Comparison of ENCODE assay signal across 14 cellular contexts in the genomic region with DNA sequence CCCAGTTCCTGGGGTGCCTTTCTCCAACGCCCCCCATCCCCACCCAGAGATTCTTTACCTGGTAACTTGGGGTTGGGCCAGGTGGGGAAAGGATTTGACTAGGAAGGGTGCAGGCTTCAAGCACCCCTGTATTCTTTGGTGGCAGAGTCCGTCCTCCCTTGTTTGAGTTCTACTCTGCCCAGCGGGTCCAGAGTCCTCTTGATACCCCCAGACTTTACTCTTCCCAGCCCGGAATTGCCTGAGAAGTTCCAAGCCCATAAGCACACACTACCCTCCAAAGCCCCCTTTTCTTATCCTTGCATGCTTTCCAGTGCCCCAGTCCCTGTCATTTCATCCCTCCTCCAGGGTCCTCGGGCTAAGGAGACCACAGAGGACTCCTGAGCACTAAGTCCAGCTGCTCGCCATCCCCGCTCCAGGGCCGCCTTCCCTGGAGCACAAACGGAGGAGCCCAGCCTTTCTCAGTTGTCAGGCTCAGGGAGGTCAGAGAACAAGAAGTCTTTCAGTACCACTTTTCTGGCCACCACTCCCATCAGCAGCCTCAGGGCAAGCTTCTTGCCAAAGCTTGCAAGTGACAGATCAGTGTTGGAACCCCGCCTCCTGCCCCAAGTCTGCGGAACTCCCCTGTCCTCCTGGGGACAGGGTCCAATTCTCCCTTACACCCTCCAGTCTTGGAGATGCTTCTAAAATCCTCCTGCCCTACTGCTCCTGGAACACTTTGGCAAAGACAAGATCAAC. TPM values are rescaled to one million over a fixed set of nuclear protein-coding genes. Genes with fewer than 3 reads are reported as not detected.
DNase-seq lines count a peak whose midpoint lies in the region; ATAC-seq and TF ChIP-seq lines count a peak whose summit lies in the region.
"Had no signal": no experiment of that assay in that cellular context is flagged by ENCODE, and none has a peak within 500 bp of the region (broad histone marks: within the 10 kb centered on the region; RNA-seq: fewer than 3 reads in every experiment).

No MANE protein-coding gene starts in this region.

- TF ChIP-seq CTCF in GM12875 (IDR thresholded peaks at IDR 0.05; ENCODE audit: borderline replicate concordance, insufficient read depth, low read depth, low read length) (no peak), WERI-Rb-1 (IDR thresholded peaks at IDR 0.05; ENCODE audit: low read depth, low read length) (no peak), spleen (IDR thresholded peaks at IDR 0.05 in 8 of 11, conservative IDR thresholded peaks at IDR 0.05 in 3 of 11) (no peak)

- H3K4me3 ChIP-seq in GM12875 (ENCODE audit: low read depth, low read length) (peak overlapping the region; percentile 15), WERI-Rb-1 (ENCODE audit: low read depth, low read length) (no peak overlapping the region), spleen (peak overlapping the region in 3 of 8 donors; percentile 10 to 54 (median 31))
- H3K4me3 ChIP-seq: gastrocnemius medialis, smooth muscle cell had no signal

- DNase-seq in WERI-Rb-1 (no peak), islet precursor cell (peak; percentile 73), spleen (no peak), cerebellar cortex (ENCODE audit: low spot score) (no peak), NCI-H1105 (lab: John Stamatoyannopoulos, UW) (no peak)
- DNase-seq: aorta; effector memory CD4-positive, alpha-beta T cell; gastrocnemius medialis; kidney; NCI-H1048 had no signal

- H3K36me3 ChIP-seq in WERI-Rb-1 = peaks cover 14% of the 10 kb centered on the region
- H3K36me3 ChIP-seq in spleen = peaks cover 0 to 13% (median 4%) of the 10 kb centered on the region in 6 donors
- H3K36me3 ChIP-seq: gastrocnemius medialis had no signal

- no peak for TF ChIP-seq POLR2A in spleen (IDR thresholded peaks at IDR 0.05)

- ATAC-seq in HG02798 (IDR thresholded peaks at IDR 0.05; ENCODE audit: poor library complexity, unreplicated experiment) = no peak
- ATAC-seq in GM19397 (IDR thresholded peaks at IDR 0.05; ENCODE audit: unreplicated experiment) = no peak
- ATAC-seq: gastrocnemius medialis had no signal

- WGBS in spleen, 5 donors = 79 to 86% (median 85%) methylated on average over 11 of the region's 11 CpGs

- intact Hi-C loops in spleen (cut with DNase I; ENCODE audit: low total_unique reads) = no loop called here

- peak overlapping the region; percentile 95; the same call in 1 of the 2 replicates for H3K27ac ChIP-seq in WERI-Rb-1
- peak overlapping the region; percentile 8 to 82 (median 73) for H3K27ac ChIP-seq in spleen
- H3K27ac ChIP-seq: gastrocnemius medialis had no signal

- H3K27me3 ChIP-seq in WERI-Rb-1 (ENCODE audit: insufficient read depth, low read depth, severe bottlenecking) (no peaks in the 10 kb centered on the region), spleen (replicated peaks in 1 of 7) (peaks cover 0 to 8% (median 0%) of the 10 kb centered on the region in 7 donors)
- H3K27me3 ChIP-seq: gastrocnemius medialis had no signal

- peaks cover 34 to 100% (median 89%) of the 10 kb centered on the region in 6 donors for H3K4me1 ChIP-seq in spleen

- H3K9me3 ChIP-seq in WERI-Rb-1 (ENCODE audit: severe bottlenecking) (no peaks in the 10 kb centered on the region), spleen (no peaks in the 10 kb centered on the region)
- H3K9me3 ChIP-seq: gastrocnemius medialis had no signal

RNA-seq across cellular contexts. Expression of a gene that starts 12.2 kb away (rescaled TPM):
- total RNA-seq in spleen = 10 to 100 TPM; 22.8 to 43.7 (median 30.4) TPM
- 10 to 100 TPM; 16.8 to 41.5 (median 36.0) TPM for polyA plus RNA-seq in spleen

RNA-seq across cellular contexts. Expression of a gene that starts 36.3 kb away (rescaled TPM):
- total RNA-seq in spleen = 100 to 1,000 TPM in 4 of 7 donors, 10 to 100 TPM in 3; 50.9 to 109 (median 102) TPM
- polyA plus RNA-seq in spleen = 10 to 100 TPM in 1 of 3 donors, 1 to 10 TPM in 2; 8.5 to 12.5 (median 9.8) TPM
